Comparison of ENCODE assay signal across 30 cellular contexts in the genomic region with DNA sequence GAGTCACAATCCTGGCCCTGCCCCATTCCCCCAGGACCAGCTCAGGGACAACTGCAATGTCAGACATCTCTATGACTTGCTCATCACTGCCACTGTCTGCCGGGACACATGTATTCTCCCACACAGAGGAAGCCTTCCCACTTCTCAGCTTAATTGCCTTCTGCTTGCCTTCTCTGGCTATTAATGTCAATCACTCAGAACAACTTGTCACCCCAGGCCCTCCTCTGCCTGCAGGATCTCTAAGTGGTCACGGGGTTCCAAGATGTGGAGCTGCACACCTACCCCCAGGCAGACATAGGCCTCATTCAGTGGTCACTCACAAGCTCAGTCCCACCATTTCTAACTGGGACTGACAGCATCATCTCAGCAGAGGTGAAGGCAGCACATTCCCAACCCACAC.
"Had no signal": no experiment of that assay in that cellular context is flagged by ENCODE, and none has a peak within 500 bp of the region (broad histone marks: within the 10 kb centered on the region; RNA-seq: fewer than 3 reads in every experiment).

No MANE protein-coding gene starts in this region.

- H3K36me3 ChIP-seq: breast epithelium, MG63 had no signal

- ATAC-seq: activated CD4-positive, alpha-beta T cell treated with anti-CD3 and anti-CD28 coated beads for 36 hours; activated CD8-positive, alpha-beta memory T cell treated with anti-CD3 and anti-CD28 coated beads, Interleukin-2, amount 10 ng/mL, durations not matched to agents 7 days and 5 days; activated CD8-positive, alpha-beta T cell treated with anti-CD3 and anti-CD28 coated beads, Interleukin-2, amount 10 ng/mL, durations not matched to agents 7 days and 5 days; Panc1; Right ventricle myocardium inferior; T-cell had no signal

- H3K27me3 ChIP-seq: breast epithelium, MG63 had no signal

- FAIRE-seq: TTC549 had no signal

- H3K27ac ChIP-seq: SK-N-MC, VCaP had no signal

- DNase-seq: activated CD4-positive, alpha-beta T cell treated with anti-CD3 and anti-CD28 coated beads for 36 hours; activated CD8-positive, alpha-beta memory T cell treated with anti-CD3 and anti-CD28 coated beads, Interleukin-2, amount 10 ng/mL, durations not matched to agents 7 days and 5 days; activated CD8-positive, alpha-beta T cell treated with anti-CD3 and anti-CD28 coated beads, Interleukin-2, amount 10 ng/mL, durations not matched to agents 7 days and 5 days; activated effector memory CD4-positive, alpha-beta T cell treated with Interleukin-2 at 50 U/mL for 16 hours; activated naive CD4-positive, alpha-beta T cell; activated T-cell treated with anti-CD3 and anti-CD28 coated beads, Interleukin-2, amount 50 U/mL, for 24 hours; aorta; central memory CD4-positive, alpha-beta T cell; MG63; MV-4-11; NCI-H1092 treated with DMSO at 0.1 percent for 48 hours; NCI-H1417 treated with DMSO at 0.1 percent for 48 hours; NCI-H1694; NCI-H2029; NCI-H2107; NCI-H446 treated with DMSO at 0.1 percent for 48 hours; NCI-H524 treated with DMSO at 0.1 percent for 48 hours; NCI-H774; NK-92 treated with Interleukin-12 subunit alpha and Interleukin-12 subunit beta, amount 100 ng/mL, for 24 hours; OCI-M1; RPMI8226; T-cell; T-helper 2 cell; T1000 had no signal

- H3K4me3 ChIP-seq: breast epithelium, MG63, SK-N-MC had no signal

- H3K9me3 ChIP-seq: breast epithelium, MG63 had no signal
